Comparison of ENCODE assay signal across 12 cellular contexts in the genomic region with DNA sequence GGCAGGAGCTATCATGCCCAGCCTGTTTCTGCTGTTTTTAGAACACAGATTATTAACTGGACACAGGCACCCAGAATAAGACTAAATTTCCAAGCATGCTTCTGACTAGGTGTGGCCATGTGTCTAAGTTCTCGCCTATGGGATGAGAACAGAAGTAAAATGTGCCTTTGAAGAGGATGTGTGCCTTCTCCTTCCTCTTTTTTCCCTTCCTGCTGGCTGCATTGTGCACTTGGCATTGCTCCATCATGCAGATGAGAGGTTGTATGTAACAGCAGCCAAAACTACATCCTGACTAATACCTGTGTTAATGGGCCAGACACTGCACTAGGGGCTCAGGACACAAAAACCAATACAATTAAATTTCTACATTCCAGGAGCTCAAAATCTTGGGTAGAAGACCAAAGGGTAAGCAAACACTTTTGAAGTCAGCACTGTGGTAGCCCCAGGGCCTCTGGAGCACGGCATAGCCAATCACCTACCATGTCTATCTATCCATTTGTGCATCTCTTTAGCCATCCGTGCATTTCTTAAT. TPM values are rescaled to one million over a fixed set of nuclear protein-coding genes. Genes with fewer than 3 reads are reported as not detected.
DNase-seq lines count a peak whose midpoint lies in the region; ATAC-seq and TF ChIP-seq lines count a peak whose summit lies in the region.
"Had no signal": no experiment of that assay in that cellular context is flagged by ENCODE, and none has a peak within 500 bp of the region (broad histone marks: within the 10 kb centered on the region; RNA-seq: fewer than 3 reads in every experiment).

No MANE protein-coding gene starts in this region.

- no peak for TF ChIP-seq POLR2A in thyroid gland (IDR thresholded peaks at IDR 0.05)

- no peaks in the 10 kb centered on the region for H3K9me3 ChIP-seq in right atrium auricular region
- no peaks in the 10 kb centered on the region for H3K9me3 ChIP-seq in thyroid gland

- DNase-seq in Right ventricle myocardium inferior (ENCODE audit: missing footprints) (peak; percentile 79), right atrium auricular region (ENCODE audit: low spot score) (no peak), SIG-M5 (lab: John Stamatoyannopoulos, UW) (peak; percentile 37), fibroblast of pulmonary artery (ENCODE audit: low read depth) (peak; percentile 36), thyroid gland (peak; percentile 69)
- DNase-seq: foreskin fibroblast; stimulated activated CD4-positive, alpha-beta T cell treated with anti-CD3 and anti-CD28 coated beads, Interleukin-4, amount 100 ng/mL, for 1 hour had no signal

- no peak overlapping the region for H3K27ac ChIP-seq in right atrium auricular region
- peak overlapping the region in 2 of 3 donors; percentile 28 to 32 for H3K27ac ChIP-seq in thyroid gland
- H3K27ac ChIP-seq: parathyroid adenoma had no signal

- H3K4me1 ChIP-seq in right atrium auricular region (peaks cover 0 to 22% of the 10 kb centered on the region in 2 donors), thyroid gland (peaks cover 12 to 32% of the 10 kb centered on the region in 2 donors)
- H3K4me1 ChIP-seq: parathyroid adenoma had no signal

- ATAC-seq in Right ventricle myocardium inferior (no peak), GM21423 (IDR thresholded peaks at IDR 0.05; ENCODE audit: unreplicated experiment) (no peak), HG02678 (IDR thresholded peaks at IDR 0.05; ENCODE audit: unreplicated experiment) (no peak), GM21619 (IDR thresholded peaks at IDR 0.05; ENCODE audit: unreplicated experiment) (no peak)

- H3K36me3 ChIP-seq in right atrium auricular region = no peaks in the 10 kb centered on the region
- no peaks in the 10 kb centered on the region for H3K36me3 ChIP-seq in thyroid gland

- H3K27me3 ChIP-seq in right atrium auricular region (no peaks in the 10 kb centered on the region), thyroid gland (no peaks in the 10 kb centered on the region)

- no peak for TF ChIP-seq CTCF in right atrium auricular region (IDR thresholded peaks at IDR 0.05)
- TF ChIP-seq CTCF in fibroblast of pulmonary artery (IDR thresholded peaks at IDR 0.05; ENCODE audit: low read length, missing control alignments) = no peak
- no peak for TF ChIP-seq CTCF in thyroid gland (IDR thresholded peaks at IDR 0.05)

- 65 to 83% methylated on average over 3 of the region's 3 CpGs for WGBS in thyroid gland, 2 donors

- intact Hi-C loops in Right ventricle myocardium inferior (cut with DNase I) = no loop called here
- intact Hi-C loops in thyroid gland (cut with DNase I) = no loop called here

- H3K4me3 ChIP-seq in right atrium auricular region (no peak overlapping the region), fibroblast of pulmonary artery (replicated peaks; ENCODE audit: low read depth, low read length) (no peak overlapping the region), thyroid gland (replicated peaks in 1 of 3) (no peak overlapping the region)

RNA-seq across cellular contexts. Expression of a gene that starts 40.9 kb away (rescaled TPM):
- total RNA-seq in Right ventricle myocardium inferior (not detected), right atrium auricular region (not detected), thyroid gland (not detected)
- total RNA-seq: RPMI7951 had no signal

RNA-seq across cellular contexts. Expression of a gene that starts 55.4 kb away (rescaled TPM):
- total RNA-seq in Right ventricle myocardium inferior (not detected), right atrium auricular region (under 1 TPM in 1 of 2 donors, not detected in 1; 0.12 TPM), thyroid gland (1 to 10 TPM in 1 of 4 donors, under 1 TPM in 3; 0.49 to 1.2 (median 0.85) TPM)
- total RNA-seq: RPMI7951 had no signal

Comparison
In these comparisons a context has a peak if more than half of its experiments do, and no peak if none do; other contexts are left out.
1. H3K27ac ChIP-seq: peak in thyroid gland (2 of 3); none in right atrium auricular region (0 of 2).